Comparison of ENCODE assay signal across 11 cellular contexts in genomic region chr12:49539406-49540228, GRCh38. TPM values are rescaled to one million over a fixed set of nuclear protein-coding genes. Genes with fewer than 3 reads are reported as not detected.
A peak's percentile ranks its signal among the peaks of the same experiment; 100 is the strongest.
DNase-seq lines count a peak whose midpoint lies in the region; ATAC-seq, FAIRE-seq and TF ChIP-seq lines count a peak whose summit lies in the region.
"Had no signal": no experiment of that assay in that cellular context is flagged by ENCODE, and none has a peak within 500 bp of the region (broad histone marks: within the 10 kb centered on the region; RNA-seq: fewer than 3 reads in every experiment).

No MANE protein-coding gene starts in this region.

- no peaks in the 10 kb centered on the region for H3K9me2 ChIP-seq in PC-9 (ENCODE audit: insufficient read depth)
- H3K9me2 ChIP-seq in PC-3 (replicated peaks; ENCODE audit: low read length), result no peaks in the 10 kb centered on the region

- no peaks in the 10 kb centered on the region for H3K9me3 Mint-ChIP-seq in activated CD4-positive, alpha-beta T cell treated with anti-CD3 and anti-CD28 coated beads, Interleukin-2, amount 10 ng/mL, durations not matched to agents 7 days and 5 days
- no peaks in the 10 kb centered on the region for H3K9me3 Mint-ChIP-seq in stimulated activated effector memory CD8-positive, alpha-beta T cell treated with anti-CD3 and anti-CD28 coated beads, Interleukin-12 subunit alpha, Interleukin-12 subunit beta, amount 100 ng/mL, for 72 hours

- CTCF ChIA-PET in activated CD4-positive, alpha-beta T cell treated with anti-CD3 and anti-CD28 coated beads, Interleukin-2, amount 10 ng/mL, durations not matched to agents 7 days and 5 days (lab: Charles Lee), result interaction anchor here (1.0 to 1.4 kb wide), 2 partner anchors 12 to 13 kb away, joined by 4 to 6 read pairs; no protein-coding TSS in a partner anchor
- CTCF ChIA-PET in PC-9 (lab: Charles Lee) (no interaction called here), endothelial cell of umbilical vein (lab: Charles Lee) (interaction anchor here (0.9 to 3.0 kb wide), 6 partner anchors 14 to 208 kb away, joined by 3 to 14 read pairs (median 4); no protein-coding TSS in a partner anchor), PC-3 (lab: Charles Lee) (no interaction called here)

- H3K79me2 ChIP-seq in PC-9 (ENCODE audit: low read depth) (no peaks in the 10 kb centered on the region), endothelial cell of umbilical vein (ENCODE audit: control insufficient read depth, insufficient read depth, low read length) (no peaks in the 10 kb centered on the region), PC-3 (ENCODE audit: low read length) (no peaks in the 10 kb centered on the region)

- H3K4me1 ChIP-seq in PC-9 (replicated peaks; ENCODE audit: insufficient read depth), result peaks cover 21% of the 10 kb centered on the region
- peaks cover 8% of the 10 kb centered on the region for H3K4me1 ChIP-seq in endothelial cell of umbilical vein (ENCODE audit: control insufficient read depth, extremely low read depth, insufficient read depth, low read length)
- peaks cover 30% of the 10 kb centered on the region for H3K4me1 ChIP-seq in PC-3 (ENCODE audit: insufficient read depth, low read length)

- no peak for FAIRE-seq in endothelial cell of umbilical vein (lab: Jason Lieb, UNC)
- FAIRE-seq: islet of Langerhans had no signal

- H3K4me3 Mint-ChIP-seq in activated CD4-positive, alpha-beta T cell treated with anti-CD3 and anti-CD28 coated beads, Interleukin-2, amount 10 ng/mL, durations not matched to agents 7 days and 5 days, result peak overlapping the region; percentile 62
- H3K4me3 Mint-ChIP-seq in stimulated activated effector memory CD8-positive, alpha-beta T cell treated with anti-CD3 and anti-CD28 coated beads, Interleukin-12 subunit alpha, Interleukin-12 subunit beta, amount 100 ng/mL, for 72 hours, result peak overlapping the region; percentile 48

- peaks cover 22% of the 10 kb centered on the region; the same call in 1 of the 2 replicates for H3F3A ChIP-seq in PC-9 (ENCODE audit: insufficient read depth, low read depth)
- peaks cover 4% of the 10 kb centered on the region for H3F3A ChIP-seq in PC-3 (ENCODE audit: low read length, unreplicated experiment)

- H2AFZ ChIP-seq in PC-9, result no peak overlapping the region
- no peak overlapping the region for H2AFZ ChIP-seq in endothelial cell of umbilical vein (ENCODE audit: low read depth, low read length)
- H2AFZ ChIP-seq in PC-3 (ENCODE audit: low read length), result no peak overlapping the region

- no peaks in the 10 kb centered on the region for H4K20me1 ChIP-seq in PC-9 (ENCODE audit: insufficient read depth)
- H4K20me1 ChIP-seq in endothelial cell of umbilical vein (replicated peaks; ENCODE audit: control insufficient read depth, extremely low read depth, insufficient read depth, low read length), result no peaks in the 10 kb centered on the region
- H4K20me1 ChIP-seq in PC-3 (ENCODE audit: low read length), result no peaks in the 10 kb centered on the region

- intact Hi-C loops in PC-9 (cut with micrococcal nuclease; ENCODE audit: unreplicated experiment) (no loop called here), endothelial cell of umbilical vein (cut with micrococcal nuclease) (no loop called here), PC-3 (cut with micrococcal nuclease) (no loop called here)

- H3K4me2 ChIP-seq in PC-9, result 0 out of 2 replicates have a peak overlapping the region, but pooled peaks have one; percentile 7
- no peak overlapping the region for H3K4me2 ChIP-seq in endothelial cell of umbilical vein (ENCODE audit: insufficient read depth, low read length)
- H3K4me2 ChIP-seq in PC-3 (ENCODE audit: low read length), result no peak overlapping the region

- H3K9me1 ChIP-seq in endothelial cell of umbilical vein (replicated peaks; ENCODE audit: control insufficient read depth, extremely low read depth, insufficient read depth, low read length), result no peaks in the 10 kb centered on the region

- BruUV-seq in PC-9 (replicated peaks; lab: Mats Ljungman, UMichigan), result no TSS peak
- no TSS peak for BruUV-seq in endothelial cell of umbilical vein (replicated peaks; lab: Mats Ljungman, UMichigan)
- no TSS peak for BruUV-seq in PC-3 (replicated peaks; lab: Mats Ljungman, UMichigan)

- H3K27ac ChIP-seq in PC-9 (no peak overlapping the region), endothelial cell of umbilical vein (ENCODE audit: insufficient read depth, low read depth, low read length) (no peak overlapping the region), PC-3 (ENCODE audit: low read length) (no peak overlapping the region)
- H3K27ac ChIP-seq: uterus had no signal

- H3K4me1 Mint-ChIP-seq in activated CD4-positive, alpha-beta T cell treated with anti-CD3 and anti-CD28 coated beads, Interleukin-2, amount 10 ng/mL, durations not matched to agents 7 days and 5 days, result peaks cover 38% of the 10 kb centered on the region
- peaks cover 6% of the 10 kb centered on the region for H3K4me1 Mint-ChIP-seq in stimulated activated effector memory CD8-positive, alpha-beta T cell treated with anti-CD3 and anti-CD28 coated beads, Interleukin-12 subunit alpha, Interleukin-12 subunit beta, amount 100 ng/mL, for 72 hours

- no peak for ATAC-seq in stimulated activated effector memory CD8-positive, alpha-beta T cell treated with anti-CD3 and anti-CD28 coated beads, Interleukin-12 subunit alpha, Interleukin-12 subunit beta, amount 100 ng/mL, for 72 hours
- no peak for ATAC-seq in PC-3
- ATAC-seq in HG02588 (IDR thresholded peaks at IDR 0.05; ENCODE audit: unreplicated experiment), result no peak

- H3K27ac Mint-ChIP-seq in activated CD4-positive, alpha-beta T cell treated with anti-CD3 and anti-CD28 coated beads, Interleukin-2, amount 10 ng/mL, durations not matched to agents 7 days and 5 days, result no peak overlapping the region
- peak overlapping the region; percentile 63 for H3K27ac Mint-ChIP-seq in stimulated activated effector memory CD8-positive, alpha-beta T cell treated with anti-CD3 and anti-CD28 coated beads, Interleukin-12 subunit alpha, Interleukin-12 subunit beta, amount 100 ng/mL, for 72 hours

- H3K9me3 ChIP-seq in PC-9 (ENCODE audit: insufficient read depth, low read depth) (no peaks in the 10 kb centered on the region), endothelial cell of umbilical vein (replicated peaks; ENCODE audit: control insufficient read depth, insufficient read depth, low read length) (no peaks in the 10 kb centered on the region), PC-3 (ENCODE audit: low read length) (no peaks in the 10 kb centered on the region)
- H3K9me3 ChIP-seq: uterus had no signal

- dilution Hi-C loops in endothelial cell of umbilical vein (cut with MboI; ENCODE audit: extremely low pct_ligation_motif_present, low sequenced_read_pairs), result no loop called here

- POLR2A ChIA-PET in activated CD4-positive, alpha-beta T cell treated with anti-CD3 and anti-CD28 coated beads, Interleukin-2, amount 10 ng/mL, durations not matched to agents 7 days and 5 days (lab: Charles Lee), result no interaction called here
- POLR2A ChIA-PET in PC-9 (lab: Charles Lee; ENCODE audit: unreplicated experiment), result interaction anchor here (0.5 kb wide), 1 partner anchor 274 kb away, joined by 25 read pairs; no protein-coding TSS in a partner anchor
- POLR2A ChIA-PET in endothelial cell of umbilical vein (lab: Charles Lee), result interaction anchor here (0.6 kb wide), 1 partner anchor 122 kb away, joined by 10 read pairs; no protein-coding TSS in a partner anchor
- POLR2A ChIA-PET in PC-3 (lab: Charles Lee; ENCODE audit: unreplicated experiment), result no interaction called here

- H3K36me3 ChIP-seq in PC-9 (ENCODE audit: low read depth) (no peaks in the 10 kb centered on the region), endothelial cell of umbilical vein (ENCODE audit: control insufficient read depth in 2 of 2, extremely low read depth in 1 of 2, insufficient read depth in 2 of 2, low read length in 2 of 2) (no peaks in the 10 kb centered on the region), PC-3 (ENCODE audit: low read depth, low read length) (no peaks in the 10 kb centered on the region)
- H3K36me3 ChIP-seq: uterus had no signal

- TF ChIP-seq POLR2A in endothelial cell of umbilical vein (IDR thresholded peaks at IDR 0.05; ENCODE audit: low read depth, low read length), result no peak

- TF ChIP-seq CTCF in PC-9 (conservative IDR thresholded peaks at IDR 0.05) (no peak), endothelial cell of umbilical vein (IDR thresholded peaks at IDR 0.05; ENCODE audit: extremely low read depth in 1 of 2, insufficient read depth in 1 of 2, low read depth in 1 of 2, low read length in 2 of 2) (no peak), PC-3 (conservative IDR thresholded peaks at IDR 0.05; ENCODE audit: low read depth, low read length) (no peak)

- H3K27me3 ChIP-seq in PC-9 (ENCODE audit: insufficient read depth, low read depth) (peaks cover 18% of the 10 kb centered on the region), endothelial cell of umbilical vein (ENCODE audit: control insufficient read depth in 2 of 2, insufficient read depth in 2 of 2, low read length in 2 of 2) (peaks cover 20 to 35% of the 10 kb centered on the region in 2 experiments), PC-3 (ENCODE audit: low read length) (peaks cover 11% of the 10 kb centered on the region; the same call in 1 of the 2 replicates)
- H3K27me3 ChIP-seq: uterus had no signal

- peaks cover 45% of the 10 kb centered on the region for H3K27me3 Mint-ChIP-seq in activated CD4-positive, alpha-beta T cell treated with anti-CD3 and anti-CD28 coated beads, Interleukin-2, amount 10 ng/mL, durations not matched to agents 7 days and 5 days

- H3K4me3 ChIP-seq in PC-9 (no peak overlapping the region), endothelial cell of umbilical vein (replicated peaks in 1 of 3; ENCODE audit: insufficient read depth in 1 of 3, low read depth in 1 of 3, low read length in 3 of 3) (no peak overlapping the region), PC-3 (ENCODE audit: low read length) (no peak overlapping the region)

- H3K9ac ChIP-seq in endothelial cell of umbilical vein (replicated peaks; ENCODE audit: extremely low read depth, insufficient read depth, low read length), result no peak overlapping the region
- H3K9ac ChIP-seq in PC-3 (ENCODE audit: low read length), result no peak overlapping the region

- DNase-seq in activated CD4-positive, alpha-beta T cell treated with anti-CD3 and anti-CD28 coated beads, Interleukin-2, amount 10 ng/mL, durations not matched to agents 7 days and 5 days, result no peak
- DNase-seq in activated CD4-positive, alpha-beta T cell treated with anti-CD3 and anti-CD28 coated beads for 48 hours, result no peak
- DNase-seq in PC-9, result no peak
- no peak for DNase-seq in endothelial cell of umbilical vein (ENCODE audit: low read depth, low spot score)
- DNase-seq in stimulated activated effector memory CD8-positive, alpha-beta T cell treated with anti-CD3 and anti-CD28 coated beads, Interleukin-12 subunit alpha, Interleukin-12 subunit beta, amount 100 ng/mL, for 72 hours (ENCODE audit: low spot score in 2 of 2), result no peak
- DNase-seq in kidney tubule cell (ENCODE audit: low spot score), result no peak
- DNase-seq in PC-3, result no peak
- DNase-seq: KG1 had no signal

- no peaks in the 10 kb centered on the region for H3K36me3 Mint-ChIP-seq in activated CD4-positive, alpha-beta T cell treated with anti-CD3 and anti-CD28 coated beads, Interleukin-2, amount 10 ng/mL, durations not matched to agents 7 days and 5 days (ENCODE audit: low read depth)
- no peaks in the 10 kb centered on the region for H3K36me3 Mint-ChIP-seq in stimulated activated effector memory CD8-positive, alpha-beta T cell treated with anti-CD3 and anti-CD28 coated beads, Interleukin-12 subunit alpha, Interleukin-12 subunit beta, amount 100 ng/mL, for 72 hours

RNA-seq across cellular contexts. Expression of gene KCNH3, which starts 0.8 kb away (rescaled TPM):
- total RNA-seq in activated CD4-positive, alpha-beta T cell treated with anti-CD3 and anti-CD28 coated beads, Interleukin-2, amount 10 ng/mL, durations not matched to agents 7 days and 5 days, result 1 to 10 TPM; 1.9 to 2.3 TPM
- total RNA-seq in PC-9 (2021), result not detected in 2 replicates
- total RNA-seq in endothelial cell of umbilical vein, result 0.13 and 0.18 TPM in 2 replicates
- polyA plus RNA-seq in endothelial cell of umbilical vein, result 0.13 and 0.14 TPM in 2 replicates
- polyA plus RNA-seq in endothelial cell of umbilical vein (2011; cell fraction: cytosol; rRNA removed), result 0.14 and 0.18 TPM in 2 replicates
- polyA plus RNA-seq in endothelial cell of umbilical vein (2011; cell fraction: nucleus; rRNA removed), result 0.37 and 0.43 TPM in 2 replicates
- polyA plus RNA-seq in endothelial cell of umbilical vein (2012), result 0.05 and 0.25 TPM in 2 replicates
- polyA minus RNA-seq in endothelial cell of umbilical vein, result 0.06 and 0.07 TPM in 2 replicates
- not detected for polyA minus RNA-seq in endothelial cell of umbilical vein (2011; cell fraction: cytosol; rRNA and poly(A)+ RNA removed)
- polyA minus RNA-seq in endothelial cell of umbilical vein (2011; cell fraction: nucleus; rRNA and poly(A)+ RNA removed), result 0.14 TPM in 1 of 2 replicates, not detected in the other
- total RNA-seq in PC-3 (2014; rRNA removed), result 0.07 and 0.12 TPM in 2 replicates

RNA-seq across cellular contexts. Expression of gene MCRS1, which starts 28.3 kb away (rescaled TPM):
- 10 to 100 TPM; 85.3 to 89.2 TPM for total RNA-seq in activated CD4-positive, alpha-beta T cell treated with anti-CD3 and anti-CD28 coated beads, Interleukin-2, amount 10 ng/mL, durations not matched to agents 7 days and 5 days
- 66.9 and 71.5 TPM in 2 replicates for total RNA-seq in PC-9 (2021)
- 71.1 and 78.5 TPM in 2 replicates for total RNA-seq in endothelial cell of umbilical vein
- 99.3 and 110 TPM in 2 replicates for polyA plus RNA-seq in endothelial cell of umbilical vein
- polyA plus RNA-seq in endothelial cell of umbilical vein (2011; cell fraction: cytosol; rRNA removed), result 86.8 and 92.2 TPM in 2 replicates
- 211 and 229 TPM in 2 replicates for polyA plus RNA-seq in endothelial cell of umbilical vein (2011; cell fraction: nucleus; rRNA removed)
- polyA plus RNA-seq in endothelial cell of umbilical vein (2012), result 50.6 and 53.8 TPM in 2 replicates
- 92.6 and 97.7 TPM in 2 replicates for polyA minus RNA-seq in endothelial cell of umbilical vein
- 54.7 TPM for polyA minus RNA-seq in endothelial cell of umbilical vein (2011; cell fraction: cytosol; rRNA and poly(A)+ RNA removed)
- 36.2 and 43.6 TPM in 2 replicates for polyA minus RNA-seq in endothelial cell of umbilical vein (2011; cell fraction: nucleus; rRNA and poly(A)+ RNA removed)
- total RNA-seq in PC-3 (2014; rRNA removed), result 86.8 and 95.8 TPM in 2 replicates

Comparison
In these comparisons a context has a peak if more than half of its experiments do, and no peak if none do; other contexts are left out.
1. CTCF ChIA-PET loops: an anchor here in activated CD4-positive, alpha-beta T cell treated with anti-CD3 and anti-CD28 coated beads, Interleukin-2, amount 10 ng/mL, durations not matched to agents 7 days and 5 days (1.0 to 1.4 kb wide) and endothelial cell of umbilical vein (0.9 to 3.0 kb wide); none called in PC-9 and PC-3.
2. POLR2A ChIA-PET loops: an anchor here in PC-9 (0.5 kb wide) and endothelial cell of umbilical vein (0.6 kb wide); none called in activated CD4-positive, alpha-beta T cell treated with anti-CD3 and anti-CD28 coated beads, Interleukin-2, amount 10 ng/mL, durations not matched to agents 7 days and 5 days and PC-3.